In genomic region chr16:88856828-88857727, GRCh38 we compare ENCODE assay signal across 8 cellular contexts. TPM values are rescaled to one million over a fixed set of nuclear protein-coding genes. Genes with fewer than 3 reads are reported as not detected.
DNase-seq lines count a peak whose midpoint lies in the region; ATAC-seq and TF ChIP-seq lines count a peak whose summit lies in the region.

Gene GALNS, minus strand, starts transcription at chr16:88856947. Its CDS starts 70 bp downstream, at chr16:88856877.
Gene TRAPPC2L, plus strand, starts transcription at chr16:88857127. Its CDS starts 24 bp downstream, at chr16:88857151.

- H3K36me3 Mint-ChIP-seq in activated naive CD4-positive, alpha-beta T cell treated with anti-CD3 and anti-CD28 coated beads, Interleukin-2, amount 50 U/mL, for 72 hours: peaks cover 7 to 16% of the 10 kb centered on the region in 2 donors

- H3K27ac Mint-ChIP-seq in activated naive CD4-positive, alpha-beta T cell treated with anti-CD3 and anti-CD28 coated beads, Interleukin-2, amount 50 U/mL, for 72 hours: peak within 1 kb of the TSS; percentile 90 to 97

- peak within 1 kb of the TSS; percentile 95 for H3K27ac ChIP-seq in temporal lobe (ENCODE audit: low read depth, low read length)

- ATAC-seq in HG02610 (IDR thresholded peaks at IDR 0.05; ENCODE audit: unreplicated experiment) (peak; percentile 67), omental fat pad (ENCODE audit: low FRiP score) (peak; percentile 88)
- ATAC-seq in activated naive CD4-positive, alpha-beta T cell treated with anti-CD3 and anti-CD28 coated beads, Interleukin-2, amount 50 U/mL, for 72 hours: peak; percentile 72 to 91

- TF ChIP-seq CTCF in omental fat pad (IDR thresholded peaks at IDR 0.05): no peak

- peak within 1 kb of the TSS; percentile 85 for H3K4me3 ChIP-seq in GM08714 (ENCODE audit: low read length)

- peak; percentile 86 for DNase-seq in NCI-H1105 (lab: John Stamatoyannopoulos, UW)
- DNase-seq in SKM-1 (lab: John Stamatoyannopoulos, UW; ENCODE audit: unreplicated experiment): peak; percentile 96
- DNase-seq in activated naive CD4-positive, alpha-beta T cell treated with anti-CD3 and anti-CD28 coated beads, Interleukin-2, amount 50 U/mL, for 72 hours (ENCODE audit: low spot score in 2 of 2): peak; percentile 99 to 100
- DNase-seq in glomerular endothelial cell (ENCODE audit: extremely low read depth, low read depth, low spot score): peak; percentile 29
- peak; percentile 100 for DNase-seq in omental fat pad (ENCODE audit: low spot score)

- no peaks in the 10 kb centered on the region for H3K9me3 Mint-ChIP-seq in activated naive CD4-positive, alpha-beta T cell treated with anti-CD3 and anti-CD28 coated beads, Interleukin-2, amount 50 U/mL, for 72 hours

RNA-seq across cellular contexts. Expression of gene GALNS, which starts in this region (rescaled TPM):
- 10 to 100 TPM; 29.3 to 50.3 TPM for total RNA-seq in activated naive CD4-positive, alpha-beta T cell treated with anti-CD3 and anti-CD28 coated beads, Interleukin-2, amount 50 U/mL, for 72 hours
- total RNA-seq in glomerular endothelial cell: 47.8 and 60.4 TPM in 2 replicates
- total RNA-seq in omental fat pad: 10 to 100 TPM; 15.0 to 32.0 (median 23.4) TPM
- 7.9 TPM for total RNA-seq in temporal lobe

RNA-seq across cellular contexts. Expression of gene TRAPPC2L, which starts in this region (rescaled TPM):
- total RNA-seq in activated naive CD4-positive, alpha-beta T cell treated with anti-CD3 and anti-CD28 coated beads, Interleukin-2, amount 50 U/mL, for 72 hours: 10 to 100 TPM; 36.0 to 63.5 TPM
- total RNA-seq in glomerular endothelial cell: 47.4 and 53.1 TPM in 2 replicates
- 10 to 100 TPM; 25.3 to 49.4 (median 39.7) TPM for total RNA-seq in omental fat pad
- 24.6 TPM for total RNA-seq in temporal lobe

Comparison
In these comparisons a context has a peak if more than half of its experiments do, and no peak if none do; other contexts are left out.
1. Peak in every context shown above with its lines: DNase-seq, ATAC-seq, H3K4me3 ChIP-seq and H3K27ac ChIP-seq.
2. DNase-seq: peak in every context shown above with its lines; median percentile 100 in omental fat pad; 100 in activated naive CD4-positive, alpha-beta T cell treated with anti-CD3 and anti-CD28 coated beads, Interleukin-2, amount 50 U/mL, for 72 hours; 96 in SKM-1; 86 in NCI-H1105; 29 in glomerular endothelial cell.